ENCODE assay signal across 1 cellular context in genomic region chr17:7214300-7215135, GRCh38.
TF ChIP-seq lines count a peak whose summit lies in the region.

No MANE protein-coding gene starts in this region.

TF ChIP-seq in K562, 482 proteins besides CTCF, POLR2A, EP300 and RAD21 (continued from another document and continues in another):
- TF ChIP-seq MAZ (CRISPR knock-in tag; conservative IDR thresholded peaks at IDR 0.05 in 1 of 2, IDR thresholded peaks at IDR 0.05 in 1 of 2) (peak; percentile 19 to 34; a peak in 1 of 4 replicates), PCBP2 (IDR thresholded peaks at IDR 0.05; ENCODE audit: low read depth, low read length, poor library complexity, severe bottlenecking) (no peak), ARID3B (CRISPR knock-in tag; IDR thresholded peaks at IDR 0.05; ENCODE audit: borderline replicate concordance) (no peak), RBM17 (IDR thresholded peaks at IDR 0.05; ENCODE audit: borderline replicate concordance, low read depth, low read length) (no peak), PHF8 (IDR thresholded peaks at IDR 0.05; ENCODE audit: borderline replicate concordance, low read length) (no peak), ILK (tag; IDR thresholded peaks at IDR 0.05; ENCODE audit: borderline replicate concordance, low read depth) (no peak), SRSF1 (IDR thresholded peaks at IDR 0.05; ENCODE audit: low read depth, low read length) (no peak), ZBED1 (IDR thresholded peaks at IDR 0.05) (no peak), ZBTB7A (IDR thresholded peaks at IDR 0.05; ENCODE audit: borderline replicate concordance, control insufficient read depth, low read depth, low read length) (peak; percentile 35; the same call in 1 of the 2 replicates), ZNF24 (IDR thresholded peaks at IDR 0.05) (no peak), NFYB (IDR thresholded peaks at IDR 0.05; ENCODE audit: extremely low read depth, insufficient read length) (peak; percentile 31), NR4A1 (CRISPR knock-in tag; IDR thresholded peaks at IDR 0.05) (no peak), NR4A1 (tag; IDR thresholded peaks at IDR 0.05) (no peak), ZNF282 (CRISPR knock-in tag; IDR thresholded peaks at IDR 0.05) (no peak), HNRNPK (IDR thresholded peaks at IDR 0.05; ENCODE audit: low read depth, low read length, poor library complexity, severe bottlenecking) (no peak), GATA2 (CRISPR knock-in tag; IDR thresholded peaks at IDR 0.05) (peak; percentile 63), SMAD2 (IDR thresholded peaks at IDR 0.05; ENCODE audit: low read depth, low read length) (no peak), MXI1 (IDR thresholded peaks at IDR 0.05; ENCODE audit: low read depth, low read length) (no peak), TFE3 (CRISPR knock-in tag; IDR thresholded peaks at IDR 0.05) (no peak), COPS2 (conservative IDR thresholded peaks at IDR 0.05) (no peak), CREM (IDR thresholded peaks at IDR 0.05; ENCODE audit: low read depth) (peak; percentile 15; the same call in 1 of the 2 replicates), SIRT6 (IDR thresholded peaks at IDR 0.05; ENCODE audit: low read depth, low read length) (no peak), HIVEP1 (CRISPR knock-in tag; IDR thresholded peaks at IDR 0.05) (no peak), JUN (IDR thresholded peaks at IDR 0.05; ENCODE audit: borderline replicate concordance, low read depth, low read length) (no peak), JUN (CRISPR knock-in tag; IDR thresholded peaks at IDR 0.05; ENCODE audit: borderline replicate concordance) (no peak), RREB1 (CRISPR knock-in tag; IDR thresholded peaks at IDR 0.05) (peak; percentile 93), TAF7 (tag; IDR thresholded peaks at IDR 0.05) (no peak), ZNF444 (CRISPR knock-in tag; IDR thresholded peaks at IDR 0.05) (no peak), CHD4 (IDR thresholded peaks at IDR 0.05; ENCODE audit: insufficient read depth, insufficient replicate concordance, low read depth, low read length, poor library complexity, severe bottlenecking) (no peak), HMGXB4 (CRISPR knock-in tag; IDR thresholded peaks at IDR 0.05) (no peak), GMEB1 (CRISPR knock-in tag; IDR thresholded peaks at IDR 0.05) (no peak), SP2 (IDR thresholded peaks at IDR 0.05; ENCODE audit: extremely low read depth, low read depth, low read length, poor library complexity, severe bottlenecking) (peak; percentile 42), MCM5 (IDR thresholded peaks at IDR 0.05; ENCODE audit: low read depth) (no peak), FOXP1 (CRISPR knock-in tag; IDR thresholded peaks at IDR 0.05) (no peak), TRIM24 (IDR thresholded peaks at IDR 0.05) (no peak), NFIX (CRISPR knock-in tag; IDR thresholded peaks at IDR 0.05; ENCODE audit: low read depth) (no peak), ELF2 (CRISPR knock-in tag; IDR thresholded peaks at IDR 0.05) (no peak)
- TF ChIP-seq, protein P1, sequence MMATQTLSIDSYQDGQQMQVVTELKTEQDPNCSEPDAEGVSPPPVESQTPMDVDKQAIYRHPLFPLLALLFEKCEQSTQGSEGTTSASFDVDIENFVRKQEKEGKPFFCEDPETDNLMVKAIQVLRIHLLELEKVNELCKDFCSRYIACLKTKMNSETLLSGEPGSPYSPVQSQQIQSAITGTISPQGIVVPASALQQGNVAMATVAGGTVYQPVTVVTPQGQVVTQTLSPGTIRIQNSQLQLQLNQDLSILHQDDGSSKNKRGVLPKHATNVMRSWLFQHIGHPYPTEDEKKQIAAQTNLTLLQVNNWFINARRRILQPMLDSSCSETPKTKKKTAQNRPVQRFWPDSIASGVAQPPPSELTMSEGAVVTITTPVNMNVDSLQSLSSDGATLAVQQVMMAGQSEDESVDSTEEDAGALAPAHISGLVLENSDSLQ (IDR thresholded peaks at IDR 0.05), result peak; percentile 85
- TF ChIP-seq, protein P2, sequence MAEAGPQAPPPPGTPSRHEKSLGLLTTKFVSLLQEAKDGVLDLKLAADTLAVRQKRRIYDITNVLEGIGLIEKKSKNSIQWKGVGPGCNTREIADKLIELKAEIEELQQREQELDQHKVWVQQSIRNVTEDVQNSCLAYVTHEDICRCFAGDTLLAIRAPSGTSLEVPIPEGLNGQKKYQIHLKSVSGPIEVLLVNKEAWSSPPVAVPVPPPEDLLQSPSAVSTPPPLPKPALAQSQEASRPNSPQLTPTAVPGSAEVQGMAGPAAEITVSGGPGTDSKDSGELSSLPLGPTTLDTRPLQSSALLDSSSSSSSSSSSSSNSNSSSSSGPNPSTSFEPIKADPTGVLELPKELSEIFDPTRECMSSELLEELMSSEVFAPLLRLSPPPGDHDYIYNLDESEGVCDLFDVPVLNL (CRISPR knock-in tag; IDR thresholded peaks at IDR 0.05; ENCODE audit: low read depth), result 0 out of 2 replicates have a peak, but pooled peaks have one; percentile 3
- TF ChIP-seq, protein P3, sequence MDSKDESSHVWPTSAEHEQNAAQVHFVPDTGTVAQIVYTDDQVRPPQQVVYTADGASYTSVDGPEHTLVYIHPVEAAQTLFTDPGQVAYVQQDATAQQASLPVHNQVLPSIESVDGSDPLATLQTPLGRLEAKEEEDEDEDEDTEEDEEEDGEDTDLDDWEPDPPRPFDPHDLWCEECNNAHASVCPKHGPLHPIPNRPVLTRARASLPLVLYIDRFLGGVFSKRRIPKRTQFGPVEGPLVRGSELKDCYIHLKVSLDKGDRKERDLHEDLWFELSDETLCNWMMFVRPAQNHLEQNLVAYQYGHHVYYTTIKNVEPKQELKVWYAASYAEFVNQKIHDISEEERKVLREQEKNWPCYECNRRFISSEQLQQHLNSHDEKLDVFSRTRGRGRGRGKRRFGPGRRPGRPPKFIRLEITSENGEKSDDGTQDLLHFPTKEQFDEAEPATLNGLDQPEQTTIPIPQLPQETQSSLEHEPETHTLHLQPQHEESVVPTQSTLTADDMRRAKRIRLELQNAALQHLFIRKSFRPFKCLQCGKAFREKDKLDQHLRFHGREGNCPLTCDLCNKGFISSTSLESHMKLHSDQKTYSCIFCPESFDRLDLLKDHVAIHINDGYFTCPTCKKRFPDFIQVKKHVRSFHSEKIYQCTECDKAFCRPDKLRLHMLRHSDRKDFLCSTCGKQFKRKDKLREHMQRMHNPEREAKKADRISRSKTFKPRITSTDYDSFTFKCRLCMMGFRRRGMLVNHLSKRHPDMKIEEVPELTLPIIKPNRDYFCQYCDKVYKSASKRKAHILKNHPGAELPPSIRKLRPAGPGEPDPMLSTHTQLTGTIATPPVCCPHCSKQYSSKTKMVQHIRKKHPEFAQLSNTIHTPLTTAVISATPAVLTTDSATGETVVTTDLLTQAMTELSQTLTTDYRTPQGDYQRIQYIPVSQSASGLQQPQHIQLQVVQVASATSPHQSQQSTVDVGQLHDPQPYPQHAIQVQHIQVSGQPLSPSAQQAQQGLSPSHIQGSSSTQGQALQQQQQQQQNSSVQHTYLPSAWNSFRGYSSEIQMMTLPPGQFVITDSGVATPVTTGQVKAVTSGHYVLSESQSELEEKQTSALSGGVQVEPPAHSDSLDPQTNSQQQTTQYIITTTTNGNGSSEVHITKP (IDR thresholded peaks at IDR 0.05; ENCODE audit: partially characterized antibody), result peak; percentile 21
- TF ChIP-seq, protein P4, sequence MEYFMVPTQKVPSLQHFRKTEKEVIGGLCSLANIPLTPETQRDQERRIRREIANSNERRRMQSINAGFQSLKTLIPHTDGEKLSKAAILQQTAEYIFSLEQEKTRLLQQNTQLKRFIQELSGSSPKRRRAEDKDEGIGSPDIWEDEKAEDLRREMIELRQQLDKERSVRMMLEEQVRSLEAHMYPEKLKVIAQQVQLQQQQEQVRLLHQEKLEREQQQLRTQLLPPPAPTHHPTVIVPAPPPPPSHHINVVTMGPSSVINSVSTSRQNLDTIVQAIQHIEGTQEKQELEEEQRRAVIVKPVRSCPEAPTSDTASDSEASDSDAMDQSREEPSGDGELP (CRISPR knock-in tag; IDR thresholded peaks at IDR 0.05; ENCODE audit: borderline replicate concordance), result peak; percentile 63
